Comparison of ENCODE assay signal across 1 cellular context in the genomic region with DNA sequence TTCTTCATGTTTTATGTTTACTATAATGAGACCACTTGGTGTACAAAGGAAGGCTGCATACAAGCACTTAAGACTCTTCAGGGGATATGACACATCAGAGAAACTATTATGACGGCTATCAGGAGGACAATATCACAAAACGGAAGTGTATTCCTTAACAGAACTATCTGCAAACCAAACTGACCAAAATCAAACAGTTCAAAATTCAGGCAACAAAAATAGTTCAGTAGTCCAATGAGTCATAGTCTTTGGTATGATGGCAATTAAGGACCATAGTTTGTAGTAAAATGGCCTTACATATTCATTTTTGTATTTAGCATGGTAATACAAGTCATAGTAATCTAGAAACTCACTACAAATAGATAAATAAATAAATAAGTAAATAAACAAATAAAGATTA.
A peak's percentile ranks its signal among the peaks of the same experiment; 100 is the strongest.
TF ChIP-seq lines count a peak whose summit lies in the region.

No MANE protein-coding gene starts in this region.

TF ChIP-seq in IMR-90, 13 proteins besides CTCF, POLR2A, EP300 and RAD21:
- TF ChIP-seq RCOR1 (IDR thresholded peaks at IDR 0.05; ENCODE audit: insufficient replicate concordance, low read length) (no peak), MXI1 (IDR thresholded peaks at IDR 0.05; ENCODE audit: borderline replicate concordance, low read depth, low read length) (no peak), FOS (IDR thresholded peaks at IDR 0.05; ENCODE audit: low read depth, low read length) (peak; percentile 57; the same call in 1 of the 2 replicates)
- TF ChIP-seq, protein P1, sequence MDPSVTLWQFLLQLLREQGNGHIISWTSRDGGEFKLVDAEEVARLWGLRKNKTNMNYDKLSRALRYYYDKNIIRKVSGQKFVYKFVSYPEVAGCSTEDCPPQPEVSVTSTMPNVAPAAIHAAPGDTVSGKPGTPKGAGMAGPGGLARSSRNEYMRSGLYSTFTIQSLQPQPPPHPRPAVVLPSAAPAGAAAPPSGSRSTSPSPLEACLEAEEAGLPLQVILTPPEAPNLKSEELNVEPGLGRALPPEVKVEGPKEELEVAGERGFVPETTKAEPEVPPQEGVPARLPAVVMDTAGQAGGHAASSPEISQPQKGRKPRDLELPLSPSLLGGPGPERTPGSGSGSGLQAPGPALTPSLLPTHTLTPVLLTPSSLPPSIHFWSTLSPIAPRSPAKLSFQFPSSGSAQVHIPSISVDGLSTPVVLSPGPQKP (IDR thresholded peaks at IDR 0.05; ENCODE audit: borderline replicate concordance, low read depth, low read length) = no peak
